8 cellular contexts compared by ENCODE assay signal in the genomic region with DNA sequence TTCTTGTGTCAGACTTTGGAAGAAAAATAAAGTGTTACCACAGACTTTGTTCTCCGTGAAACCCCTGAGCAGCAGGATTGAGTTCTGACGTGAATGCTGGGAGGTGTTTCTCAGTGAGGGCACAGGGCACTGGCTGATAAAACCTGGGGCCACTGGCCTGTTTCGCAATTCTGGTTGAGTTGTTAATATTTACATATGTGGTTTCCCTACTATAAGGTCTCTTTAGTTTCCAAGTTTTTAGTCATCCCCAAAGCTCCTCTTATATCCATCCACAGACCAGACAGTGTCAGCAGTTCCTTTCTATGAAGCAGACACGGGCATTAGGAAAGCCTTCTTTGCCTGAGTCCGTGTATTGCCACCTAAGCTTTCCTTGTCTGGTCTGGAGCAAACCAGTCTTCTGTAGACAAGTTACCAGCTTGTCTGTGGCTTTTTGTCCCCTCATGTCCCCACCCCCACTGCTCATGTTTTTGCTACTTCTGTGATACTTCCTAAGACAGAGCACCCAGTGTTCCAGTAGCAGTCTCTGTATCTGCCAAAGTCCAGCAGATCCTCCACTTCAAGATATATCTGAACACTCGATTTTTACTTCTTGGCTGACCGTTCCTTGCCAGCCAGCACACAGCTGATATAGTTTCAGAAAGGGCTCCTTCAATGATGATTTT. TPM values are rescaled to one million over a fixed set of nuclear protein-coding genes. Genes with fewer than 3 reads are reported as not detected.
DNase-seq lines count a peak whose midpoint lies in the region; ATAC-seq, FAIRE-seq and TF ChIP-seq lines count a peak whose summit lies in the region.
"Had no signal": no experiment of that assay in that cellular context is flagged by ENCODE, and none has a peak within 500 bp of the region (broad histone marks: within the 10 kb centered on the region; RNA-seq: fewer than 3 reads in every experiment).

No MANE protein-coding gene starts in this region.

- peaks cover 6 to 13% of the 10 kb centered on the region in 2 donors for H3K36me3 ChIP-seq in small intestine (ENCODE audit: control insufficient read depth in 2 of 2, insufficient read depth in 2 of 2, low read length in 2 of 2)

- peak; percentile 26 for ATAC-seq in GM19468 (IDR thresholded peaks at IDR 0.05; ENCODE audit: extremely low read depth, unreplicated experiment)

- TF ChIP-seq POLR2A in NB4 (IDR thresholded peaks at IDR 0.05; ENCODE audit: extremely low read depth, insufficient read length) (no peak), GM12892 (IDR thresholded peaks at IDR 0.05; ENCODE audit: low read depth, low read length) (no peak)

- no peak overlapping the region for H3K4me3 ChIP-seq in NB4 (ENCODE audit: low read depth, low read length)
- no peak overlapping the region for H3K4me3 ChIP-seq in small intestine (ENCODE audit: low read depth in 1 of 2, low read length in 2 of 2)

- no peaks in the 10 kb centered on the region for H3K4me1 ChIP-seq in small intestine (ENCODE audit: control insufficient read depth in 2 of 2, insufficient read depth in 1 of 2, low read depth in 1 of 2, low read length in 1 of 2)

- FAIRE-seq in small intestine (lab: Jason Lieb, UNC) (no peak), GM12892 (lab: Jason Lieb, UNC) (no peak)

- H3K9me3 ChIP-seq in small intestine (ENCODE audit: control insufficient read depth, low read depth) = no peaks in the 10 kb centered on the region

- 20 to 57% (median 30%) methylated on average over 7 of the region's 7 CpGs for WGBS in small intestine, 3 donors

- H3K27ac ChIP-seq in small intestine (ENCODE audit: low read depth in 1 of 2, low read length in 1 of 2) = peak overlapping the region; percentile 84 to 94

- no peaks in the 10 kb centered on the region for H3K27me3 ChIP-seq in small intestine (ENCODE audit: control insufficient read depth in 2 of 2, insufficient read depth in 2 of 2, low read length in 2 of 2)

- TF ChIP-seq CTCF in NB4 (IDR thresholded peaks at IDR 0.05; ENCODE audit: low read depth, low read length) = no peak

- DNase-seq in NB4 (ENCODE audit: low read depth) (peak; percentile 53), fibroblast of peridontal ligament (ENCODE audit: extremely low read depth) (peak; percentile 80), small intestine (peak; percentile 95), NCI-H1105 treated with DMSO at 0.1 percent for 48 hours (lab: John Stamatoyannopoulos, UW) (no peak), GM12892 (ENCODE audit: insufficient read length) (no peak)
- DNase-seq in effector CD4-positive, alpha-beta T cell = no peak
- DNase-seq: effector memory CD4-positive, alpha-beta T cell had no signal

RNA-seq across cellular contexts. Expression of a gene that starts 42.0 kb away (rescaled TPM):
- 10 to 100 TPM; 27.8 to 40.3 (median 34.8) TPM for polyA plus RNA-seq in small intestine
- polyA plus RNA-seq in GM12892 (2012; ENCODE audit: missing spikeins) = 10.2 TPM

Comparison
In these comparisons a context has a peak if more than half of its experiments do, and no peak if none do; other contexts are left out.
1. DNase-seq: peak in NB4 (single experiment), fibroblast of peridontal ligament (single experiment) and small intestine (single experiment); none in NCI-H1105 treated with DMSO at 0.1 percent for 48 hours (single experiment), effector CD4-positive, alpha-beta T cell (single experiment) and GM12892 (single experiment).